18 cellular contexts compared by ENCODE assay signal in genomic region chr6:105784179-105784578, GRCh38.
"Had no signal": no experiment of that assay in that cellular context is flagged by ENCODE, and none has a peak within 500 bp of the region (broad histone marks: within the 10 kb centered on the region; RNA-seq: fewer than 3 reads in every experiment).

No MANE protein-coding gene starts in this region.

- H3K27ac ChIP-seq: esophagus squamous epithelium, ovary, right atrium auricular region, sigmoid colon, skin epidermis had no signal

- ATAC-seq: heart left ventricle; natural killer cell; stimulated activated naive B cell treated with anti-CD40 and anti-IgM and Interleukin-4, amounts not matched to agents 10 μg/mL and 1 μg/mL and 100 μg/mL, for 72 hours had no signal

- H3K4me1 ChIP-seq: right atrium auricular region, sigmoid colon had no signal

- DNase-seq: cortex of kidney; effector memory CD4-positive, alpha-beta T cell; esophagus squamous epithelium; foreskin fibroblast; hippocampal formation; kidney glomerular epithelial cell; natural killer cell; nucleus accumbens; ovary; sigmoid colon; stimulated activated CD4-positive, alpha-beta T cell treated with anti-CD3 and anti-CD28 coated beads, Interleukin-2, amount 100 ng/mL, for 24 hours; stimulated activated CD4-positive, alpha-beta T cell treated with anti-CD3 and anti-CD28 coated beads, Interleukin-4, amount 100 ng/mL, for 4 hours; stimulated activated naive B cell treated with anti-CD40 and anti-IgM and Interleukin-4, amounts not matched to agents 10 μg/mL and 1 μg/mL and 100 μg/mL, for 72 hours; trophoblast cell had no signal

- H3K27ac Mint-ChIP-seq: natural killer cell; stimulated activated naive B cell treated with anti-CD40 and anti-IgM and Interleukin-4, amounts not matched to agents 10 μg/mL and 1 μg/mL and 100 μg/mL, for 72 hours had no signal

- H3K9me3 Mint-ChIP-seq: natural killer cell; neural crest cell; stimulated activated naive B cell treated with anti-CD40 and anti-IgM and Interleukin-4, amounts not matched to agents 10 μg/mL and 1 μg/mL and 100 μg/mL, for 72 hours had no signal

- H3K9me3 ChIP-seq: esophagus squamous epithelium, heart left ventricle, ovary, right atrium auricular region, sigmoid colon had no signal

- H3K4me1 Mint-ChIP-seq: neural crest cell had no signal

- H3K4me3 Mint-ChIP-seq: natural killer cell; neural crest cell; stimulated activated naive B cell treated with anti-CD40 and anti-IgM and Interleukin-4, amounts not matched to agents 10 μg/mL and 1 μg/mL and 100 μg/mL, for 72 hours had no signal

- H3K27me3 ChIP-seq: esophagus squamous epithelium, heart left ventricle, ovary, right atrium auricular region, sigmoid colon had no signal

- H3K36me3 Mint-ChIP-seq: natural killer cell; stimulated activated naive B cell treated with anti-CD40 and anti-IgM and Interleukin-4, amounts not matched to agents 10 μg/mL and 1 μg/mL and 100 μg/mL, for 72 hours had no signal

- H3K4me3 ChIP-seq: esophagus squamous epithelium, heart left ventricle, ovary, right atrium auricular region, sigmoid colon, skin epidermis had no signal

- H3K36me3 ChIP-seq: esophagus squamous epithelium, heart left ventricle, ovary, right atrium auricular region, sigmoid colon had no signal
